7 cellular contexts compared by ENCODE assay signal in the genomic region with DNA sequence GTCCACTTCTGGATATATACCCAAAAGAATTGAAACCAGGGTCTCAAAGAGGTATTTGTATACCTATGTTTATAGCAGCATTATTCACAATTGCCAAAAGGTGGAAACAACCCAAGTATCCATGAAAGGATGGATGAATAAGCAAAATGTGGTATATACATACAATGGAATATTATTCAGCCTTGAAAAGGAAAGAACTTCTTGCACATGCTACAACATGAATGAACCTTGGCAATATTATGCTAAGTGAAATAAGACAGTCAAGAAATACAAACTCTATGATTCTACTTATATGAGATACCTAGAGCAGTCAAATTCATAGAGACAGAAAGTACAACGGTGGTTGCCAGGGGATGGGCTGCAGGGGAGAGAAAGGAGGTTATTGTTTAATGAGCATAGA.
"Had no signal": no experiment of that assay in that cellular context is flagged by ENCODE, and none has a peak within 500 bp of the region (broad histone marks: within the 10 kb centered on the region; RNA-seq: fewer than 3 reads in every experiment).

No MANE protein-coding gene starts in this region.

- H3K4me2 ChIP-seq: KMS-11 had no signal

- DNase-seq: IMR-90, KBM-7, KG1 had no signal

- H3K27ac ChIP-seq: HL-60, KMS-11 had no signal

- FAIRE-seq: HepG2, HTR-8/SVneo had no signal

- ATAC-seq: HepG2 had no signal

- H3K9ac ChIP-seq: KMS-11 had no signal
